ENCODE assay signal across 1 cellular context in genomic region chr21:35027558-35028450, GRCh38.
TF ChIP-seq lines count a peak whose summit lies in the region.

No MANE protein-coding gene starts in this region.

TF ChIP-seq in WTC11, 78 proteins besides CTCF, POLR2A, EP300 and RAD21 (continued from another document):
- TF ChIP-seq TEAD4 (CRISPR knock-in tag; IDR thresholded peaks at IDR 0.05) (no peak), MLX (CRISPR knock-in tag; IDR thresholded peaks at IDR 0.05) (no peak), IRF1 (CRISPR knock-in tag; IDR thresholded peaks at IDR 0.05) (no peak), ZSCAN18 (CRISPR knock-in tag; IDR thresholded peaks at IDR 0.05) (no peak), SP1 (CRISPR knock-in tag; conservative IDR thresholded peaks at IDR 0.05) (no peak), TP53 (CRISPR knock-in tag; IDR thresholded peaks at IDR 0.05) (no peak), ZMAT4 (CRISPR knock-in tag; IDR thresholded peaks at IDR 0.05) (no peak), NFYB (CRISPR knock-in tag; conservative IDR thresholded peaks at IDR 0.05; ENCODE audit: low read depth) (no peak)
